8 cellular contexts compared by ENCODE assay signal in the genomic region with DNA sequence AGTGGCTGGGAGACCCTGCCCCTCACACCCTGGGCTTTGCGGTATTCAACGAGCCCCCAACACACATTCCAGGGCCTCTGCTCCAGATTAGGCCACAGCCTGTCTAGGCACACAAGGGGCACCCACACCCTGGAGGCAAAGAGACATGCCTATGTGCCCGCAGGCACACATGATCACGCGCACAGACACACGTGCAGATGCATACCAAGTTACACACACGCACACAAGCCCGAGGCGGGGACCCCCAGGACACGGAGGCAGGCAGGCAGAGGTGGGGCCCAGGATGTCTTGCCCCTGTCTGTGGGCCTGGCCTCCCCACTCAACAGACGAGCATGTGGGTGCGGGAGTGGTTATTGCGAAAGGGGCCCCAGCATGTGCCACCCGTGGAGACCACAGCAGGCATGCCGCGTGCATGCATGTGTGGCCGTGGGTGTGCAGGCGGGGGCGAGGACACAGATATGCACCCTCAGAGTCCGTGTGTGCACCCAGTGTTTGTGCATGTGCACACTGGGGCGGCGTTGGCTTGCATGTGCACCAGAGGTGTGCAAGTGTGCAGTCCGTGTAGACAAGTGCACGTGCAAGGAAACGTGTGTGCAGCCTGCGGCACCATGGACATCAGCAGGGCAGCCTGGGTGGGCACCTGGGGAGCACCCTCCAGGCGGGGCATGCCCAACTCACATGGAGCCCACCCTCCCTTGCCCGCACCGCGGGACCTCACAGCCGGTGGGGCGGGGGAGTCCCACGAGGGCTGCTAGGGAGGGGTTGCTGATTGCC. TPM values are rescaled to one million over a fixed set of nuclear protein-coding genes. Genes with fewer than 3 reads are reported as not detected.
A peak's percentile ranks its signal among the peaks of the same experiment; 100 is the strongest.
DNase-seq lines count a peak whose midpoint lies in the region; ATAC-seq and TF ChIP-seq lines count a peak whose summit lies in the region.
"Not testable (repeated sequence)": the region's sequence is repeated elsewhere in the genome, so short reads cannot be mapped to it uniquely, and the experiment has no call there.

No MANE protein-coding gene starts in this region.

- not testable (repeated sequence) for H3K27me3 Mint-ChIP-seq in T-cell; activated T-helper 17 cell treated with anti-CD3 and anti-CD28 coated beads, Interleukin-2, amount 50 U/mL, for 72 hours; natural killer cell (ENCODE audit: low read depth in 2 of 2); stimulated activated naive CD8-positive, alpha-beta T cell treated with anti-CD3 and anti-CD28 coated beads, Interleukin-15, Interleukin-2, amounts not matched to agents 100 ng/mL and 50 ng/mL, for 24 hours
- H3K27me3 Mint-ChIP-seq in dendritic cell treated with granulocyte-macrophage colony-stimulating factor and Interleukin-4, amounts not matched to agents 40 ng/mL and 50 ng/mL, for 4 days, result peaks cover 36% of the 10 kb centered on the region

- H3K4me3 ChIP-seq in BE2C (ENCODE audit: low read depth, low read length) (peak overlapping the region; percentile 49), HEK293 (ENCODE audit: low read depth, low read length) (peak overlapping the region; percentile 42), iPS-11a (ENCODE audit: low read depth, low read length) (peak overlapping the region; percentile 35)

- POLR2A ChIA-PET in HEK293 (lab: Yijun Ruan, JAX); T-cell (lab: Charles Lee): not testable (repeated sequence)

- not testable (repeated sequence) for TF ChIP-seq CTCF in BE2C (IDR thresholded peaks at IDR 0.05; ENCODE audit: low read depth, low read length); HEK293 (tag by site-specific recombination; IDR thresholded peaks at IDR 0.05); natural killer cell (IDR thresholded peaks at IDR 0.05)

- ATAC-seq in T-cell (replicated peaks in 1 of 4); activated T-helper 17 cell treated with anti-CD3 and anti-CD28 coated beads, Interleukin-2, amount 50 U/mL, for 72 hours (replicated peaks); natural killer cell: not testable (repeated sequence)

- H3K9me3 Mint-ChIP-seq in T-cell; activated T-helper 17 cell treated with anti-CD3 and anti-CD28 coated beads, Interleukin-2, amount 50 U/mL, for 72 hours; dendritic cell treated with granulocyte-macrophage colony-stimulating factor and Interleukin-4, amounts not matched to agents 40 ng/mL and 50 ng/mL, for 4 days; natural killer cell; stimulated activated naive CD8-positive, alpha-beta T cell treated with anti-CD3 and anti-CD28 coated beads, Interleukin-15, Interleukin-2, amounts not matched to agents 100 ng/mL and 50 ng/mL, for 24 hours: not testable (repeated sequence)

- not testable (repeated sequence) for H3K36me3 Mint-ChIP-seq in T-cell; activated T-helper 17 cell treated with anti-CD3 and anti-CD28 coated beads, Interleukin-2, amount 50 U/mL, for 72 hours (ENCODE audit: low read depth); dendritic cell treated with granulocyte-macrophage colony-stimulating factor and Interleukin-4, amounts not matched to agents 40 ng/mL and 50 ng/mL, for 4 days (ENCODE audit: low read depth); natural killer cell; stimulated activated naive CD8-positive, alpha-beta T cell treated with anti-CD3 and anti-CD28 coated beads, Interleukin-15, Interleukin-2, amounts not matched to agents 100 ng/mL and 50 ng/mL, for 24 hours (ENCODE audit: low read depth)

- intact Hi-C loops in dendritic cell treated with granulocyte-macrophage colony-stimulating factor and Interleukin-4, amounts not matched to agents 40 ng/mL and 50 ng/mL, for 4 days (cut with micrococcal nuclease); natural killer cell (cut with micrococcal nuclease): not testable (repeated sequence)

- peak overlapping the region; percentile 47 to 68 (median 57) for H3K4me3 Mint-ChIP-seq in T-cell
- H3K4me3 Mint-ChIP-seq in activated T-helper 17 cell treated with anti-CD3 and anti-CD28 coated beads, Interleukin-2, amount 50 U/mL, for 72 hours, result peak overlapping the region; percentile 21
- H3K4me3 Mint-ChIP-seq in dendritic cell treated with granulocyte-macrophage colony-stimulating factor and Interleukin-4, amounts not matched to agents 40 ng/mL and 50 ng/mL, for 4 days, result peak overlapping the region; percentile 41
- H3K4me3 Mint-ChIP-seq in natural killer cell, result peak overlapping the region; percentile 79
- H3K4me3 Mint-ChIP-seq in stimulated activated naive CD8-positive, alpha-beta T cell treated with anti-CD3 and anti-CD28 coated beads, Interleukin-15, Interleukin-2, amounts not matched to agents 100 ng/mL and 50 ng/mL, for 24 hours, result peak overlapping the region; percentile 37

- H3K9me3 ChIP-seq in BE2C; HEK293 (ENCODE audit: control insufficient read depth, insufficient read depth, low read depth, low read length): not testable (repeated sequence)

- not testable (repeated sequence) for DNase-seq in BE2C, T-cell, natural killer cell

- not testable (repeated sequence) for H3K27me3 ChIP-seq in BE2C

- H3K4me1 Mint-ChIP-seq in T-cell (peaks cover 2 to 11% (median 7%) of the 10 kb centered on the region in 3 donors), natural killer cell (peaks cover 6 to 11% of the 10 kb centered on the region in 2 donors)
- not testable (repeated sequence) for H3K4me1 Mint-ChIP-seq in activated T-helper 17 cell treated with anti-CD3 and anti-CD28 coated beads, Interleukin-2, amount 50 U/mL, for 72 hours; stimulated activated naive CD8-positive, alpha-beta T cell treated with anti-CD3 and anti-CD28 coated beads, Interleukin-15, Interleukin-2, amounts not matched to agents 100 ng/mL and 50 ng/mL, for 24 hours (ENCODE audit: low read depth)
- peaks cover 13% of the 10 kb centered on the region for H3K4me1 Mint-ChIP-seq in dendritic cell treated with granulocyte-macrophage colony-stimulating factor and Interleukin-4, amounts not matched to agents 40 ng/mL and 50 ng/mL, for 4 days (ENCODE audit: low read depth)

- CTCF ChIA-PET in HEK293 (lab: Yijun Ruan, JAX); T-cell (lab: Charles Lee): not testable (repeated sequence)

- H3K4me1 ChIP-seq in BE2C; HEK293 (ENCODE audit: control insufficient read depth, insufficient read depth, low read length): not testable (repeated sequence)

- H3K27ac Mint-ChIP-seq in T-cell; activated T-helper 17 cell treated with anti-CD3 and anti-CD28 coated beads, Interleukin-2, amount 50 U/mL, for 72 hours; dendritic cell treated with granulocyte-macrophage colony-stimulating factor and Interleukin-4, amounts not matched to agents 40 ng/mL and 50 ng/mL, for 4 days; stimulated activated naive CD8-positive, alpha-beta T cell treated with anti-CD3 and anti-CD28 coated beads, Interleukin-15, Interleukin-2, amounts not matched to agents 100 ng/mL and 50 ng/mL, for 24 hours: not testable (repeated sequence)
- H3K27ac Mint-ChIP-seq in natural killer cell, result peak overlapping the region in 1 of 2 donors; percentile 29

- not testable (repeated sequence) for H3K27ac ChIP-seq in HEK293 (ENCODE audit: extremely low read depth, low read depth, low read length)

- not testable (repeated sequence) for H3K36me3 ChIP-seq in BE2C; HEK293 (ENCODE audit: control insufficient read depth in 2 of 2, insufficient read depth in 1 of 2, low read length in 2 of 2)

TF ChIP-seq in HEK293, 187 proteins besides CTCF, POLR2A, EP300 and RAD21:
- TF ChIP-seq GLIS2 (tag by site-specific recombination; IDR thresholded peaks at IDR 0.05) (peak; percentile 49; the same call in 1 of the 2 replicates), ZBTB20 (tag by site-specific recombination; IDR thresholded peaks at IDR 0.05) (peak; percentile 56), ZFHX2 (tag by site-specific recombination; conservative IDR thresholded peaks at IDR 0.05) (peak; percentile 8; the same call in 1 of the 2 replicates), ZIC2 (tag by site-specific recombination; IDR thresholded peaks at IDR 0.05) (peak; percentile 57)
- TF ChIP-seq, protein P1, sequence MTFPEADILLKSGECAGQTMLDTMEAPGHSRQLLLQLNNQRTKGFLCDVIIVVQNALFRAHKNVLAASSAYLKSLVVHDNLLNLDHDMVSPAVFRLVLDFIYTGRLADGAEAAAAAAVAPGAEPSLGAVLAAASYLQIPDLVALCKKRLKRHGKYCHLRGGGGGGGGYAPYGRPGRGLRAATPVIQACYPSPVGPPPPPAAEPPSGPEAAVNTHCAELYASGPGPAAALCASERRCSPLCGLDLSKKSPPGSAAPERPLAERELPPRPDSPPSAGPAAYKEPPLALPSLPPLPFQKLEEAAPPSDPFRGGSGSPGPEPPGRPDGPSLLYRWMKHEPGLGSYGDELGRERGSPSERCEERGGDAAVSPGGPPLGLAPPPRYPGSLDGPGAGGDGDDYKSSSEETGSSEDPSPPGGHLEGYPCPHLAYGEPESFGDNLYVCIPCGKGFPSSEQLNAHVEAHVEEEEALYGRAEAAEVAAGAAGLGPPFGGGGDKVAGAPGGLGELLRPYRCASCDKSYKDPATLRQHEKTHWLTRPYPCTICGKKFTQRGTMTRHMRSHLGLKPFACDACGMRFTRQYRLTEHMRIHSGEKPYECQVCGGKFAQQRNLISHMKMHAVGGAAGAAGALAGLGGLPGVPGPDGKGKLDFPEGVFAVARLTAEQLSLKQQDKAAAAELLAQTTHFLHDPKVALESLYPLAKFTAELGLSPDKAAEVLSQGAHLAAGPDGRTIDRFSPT (tag by site-specific recombination; IDR thresholded peaks at IDR 0.05), result peak; percentile 60; the same call in 1 of the 2 replicates

RNA-seq across cellular contexts. Expression of a gene that starts 1.3 kb away (rescaled TPM):
- 68.7 TPM for polyA plus RNA-seq in BE2C (2012; ENCODE audit: insufficient read depth, insufficient read length, low read depth)
- total RNA-seq in T-cell (1 to 10 TPM in 3 of 5 donors, under 1 TPM in 2; 0.33 to 4.1 (median 2.5) TPM), natural killer cell (1 to 10 TPM; 1.2 to 2.9 (median 1.6) TPM)
- total RNA-seq in activated T-helper 17 cell treated with anti-CD3 and anti-CD28 coated beads, Interleukin-2, amount 50 U/mL, for 72 hours, result 1 to 10 TPM; 1.4 to 2.6 TPM

RNA-seq across cellular contexts. Expression of a gene that starts 53.0 kb away (rescaled TPM):
- 200 TPM for polyA plus RNA-seq in BE2C (2012; ENCODE audit: insufficient read depth, insufficient read length, low read depth)
- total RNA-seq in T-cell (10 to 100 TPM; 34.9 to 50.7 (median 46.7) TPM), natural killer cell (10 to 100 TPM; 20.3 to 34.3 (median 33.0) TPM)
- 10 to 100 TPM; 20.5 to 29.2 TPM for total RNA-seq in activated T-helper 17 cell treated with anti-CD3 and anti-CD28 coated beads, Interleukin-2, amount 50 U/mL, for 72 hours

Comparison
In these comparisons a context has a peak if more than half of its experiments do, and no peak if none do; other contexts are left out.
1. H3K4me3 Mint-ChIP-seq: peak in every context shown above with its lines; median percentile 79 in natural killer cell; 57 in T-cell; 41 in dendritic cell treated with granulocyte-macrophage colony-stimulating factor and Interleukin-4, amounts not matched to agents 40 ng/mL and 50 ng/mL, for 4 days; 37 in stimulated activated naive CD8-positive, alpha-beta T cell treated with anti-CD3 and anti-CD28 coated beads, Interleukin-15, Interleukin-2, amounts not matched to agents 100 ng/mL and 50 ng/mL, for 24 hours; 21 in activated T-helper 17 cell treated with anti-CD3 and anti-CD28 coated beads, Interleukin-2, amount 50 U/mL, for 72 hours.